Comparison of ENCODE assay signal across 20 cellular contexts in the genomic region with DNA sequence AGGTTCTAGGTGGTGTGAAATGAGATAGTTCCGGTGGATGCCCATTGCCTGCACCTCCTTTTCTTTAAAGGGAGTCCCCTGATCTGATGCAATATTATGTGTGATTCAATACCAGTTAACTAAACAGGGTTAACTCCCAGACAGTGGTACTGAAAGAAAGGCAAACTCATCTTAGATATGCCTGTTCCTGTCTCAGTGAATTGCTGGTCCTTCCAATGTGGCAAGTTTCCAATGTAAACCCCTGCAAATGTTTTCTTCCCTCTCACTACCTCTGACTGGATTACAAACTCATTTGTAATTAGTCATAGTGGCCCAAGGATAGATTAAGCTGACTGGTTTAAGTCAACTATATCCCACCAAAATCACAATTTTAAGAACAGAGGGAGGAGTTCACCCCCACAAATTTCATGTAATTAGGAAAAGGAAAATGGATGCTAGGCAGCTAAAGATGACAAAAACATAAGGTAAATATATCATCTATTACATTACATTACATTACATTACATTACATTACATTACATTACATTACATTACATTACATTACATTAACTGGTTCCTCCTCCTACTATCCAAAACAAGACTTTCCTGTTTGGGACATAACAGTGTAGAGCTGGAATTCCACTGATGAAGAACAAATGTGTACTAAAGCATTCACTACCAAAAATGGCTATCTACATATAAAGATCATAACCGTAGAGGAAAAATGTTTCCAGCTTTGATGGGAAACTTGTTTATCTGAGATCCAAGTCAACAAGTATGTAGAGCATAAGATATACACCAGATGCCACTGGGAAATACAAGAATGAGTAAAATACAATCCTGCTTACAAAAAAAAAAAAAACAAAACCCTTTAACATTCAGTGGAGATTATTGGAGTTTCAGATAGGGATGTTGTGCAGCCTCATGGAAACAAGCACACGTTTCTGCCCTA.
DNase-seq lines count a peak whose midpoint lies in the region; ATAC-seq, FAIRE-seq and TF ChIP-seq lines count a peak whose summit lies in the region.
"Had no signal": no experiment of that assay in that cellular context is flagged by ENCODE, and none has a peak within 500 bp of the region (broad histone marks: within the 10 kb centered on the region; RNA-seq: fewer than 3 reads in every experiment).

No MANE protein-coding gene starts in this region.

- in situ Hi-C loops in G401 (cut with HindIII; ENCODE audit: low sequenced_read_pairs): no loop called here

- no peak overlapping the region for H3K4me2 ChIP-seq in astrocyte (ENCODE audit: low read length)

- H3K4me1 ChIP-seq in astrocyte (ENCODE audit: insufficient read depth, low read length): peaks cover 6% of the 10 kb centered on the region
- H3K4me1 ChIP-seq: BE2C had no signal

- no peak for TF ChIP-seq CTCF in astrocyte (IDR thresholded peaks at IDR 0.05; ENCODE audit: insufficient read depth, low read depth, low read length)
- no peak for TF ChIP-seq CTCF in fibroblast of pulmonary artery (IDR thresholded peaks at IDR 0.05; ENCODE audit: low read length, missing control alignments)
- no peak for TF ChIP-seq CTCF in retinal pigment epithelial cell (conservative IDR thresholded peaks at IDR 0.05; ENCODE audit: low read depth, low read length)

- H3K27ac Mint-ChIP-seq in astrocyte (ENCODE audit: unreplicated experiment): no peak overlapping the region
- H3K27ac Mint-ChIP-seq: activated naive CD8-positive, alpha-beta T cell; stimulated activated effector memory CD8-positive, alpha-beta T cell treated with anti-CD3 and anti-CD28 coated beads, Interleukin-12 subunit alpha, Interleukin-12 subunit beta, amount 100 ng/mL, for 72 hours had no signal

- DNase-seq in LHCN-M2 (ENCODE audit: low read depth) (peak; percentile 22), astrocyte (ENCODE audit: low read depth) (peak; percentile 50), fibroblast of pulmonary artery (ENCODE audit: low read depth) (peak; percentile 56), retinal pigment epithelial cell (ENCODE audit: low read depth) (peak; percentile 52), dermis blood vessel endothelial cell (no peak), G401 (ENCODE audit: low spot score) (no peak)
- DNase-seq: activated T-cell treated with anti-CD3 and anti-CD28 coated beads, Interleukin-2, amount 50 U/mL, for 1 hour; BE2C; DMS 273 treated with DMSO at 0.1 percent for 48 hours; erythroblast; Kasumi-1; NCI-H1417 treated with DMSO at 0.1 percent for 48 hours; NCI-H446; tibial artery had no signal

- FAIRE-seq in astrocyte (lab: Jason Lieb, UNC): no peak
- FAIRE-seq: TTC549 had no signal

- H3K36me3 Mint-ChIP-seq in astrocyte (ENCODE audit: low read depth, unreplicated experiment): no peaks in the 10 kb centered on the region
- H3K36me3 Mint-ChIP-seq: activated naive CD8-positive, alpha-beta T cell; stimulated activated effector memory CD8-positive, alpha-beta T cell treated with anti-CD3 and anti-CD28 coated beads, Interleukin-12 subunit alpha, Interleukin-12 subunit beta, amount 100 ng/mL, for 72 hours had no signal

- no peaks in the 10 kb centered on the region for H4K20me1 ChIP-seq in astrocyte (ENCODE audit: insufficient read depth, low read length)

- H3K4me3 Mint-ChIP-seq in astrocyte (ENCODE audit: unreplicated experiment): no peak overlapping the region
- H3K4me3 Mint-ChIP-seq: activated naive CD8-positive, alpha-beta T cell; stimulated activated effector memory CD8-positive, alpha-beta T cell treated with anti-CD3 and anti-CD28 coated beads, Interleukin-12 subunit alpha, Interleukin-12 subunit beta, amount 100 ng/mL, for 72 hours had no signal

- peaks cover 4% of the 10 kb centered on the region for H3K4me1 Mint-ChIP-seq in astrocyte (ENCODE audit: low read depth, unreplicated experiment)
- H3K4me1 Mint-ChIP-seq: stimulated activated effector memory CD8-positive, alpha-beta T cell treated with anti-CD3 and anti-CD28 coated beads, Interleukin-12 subunit alpha, Interleukin-12 subunit beta, amount 100 ng/mL, for 72 hours had no signal

- no peaks in the 10 kb centered on the region for H3K79me2 ChIP-seq in astrocyte (ENCODE audit: insufficient read depth, low read length)

- no peak overlapping the region for H3K9ac ChIP-seq in astrocyte (ENCODE audit: low read length)

- no peak overlapping the region for H2AFZ ChIP-seq in astrocyte (ENCODE audit: low read depth, low read length)

- H3K36me3 ChIP-seq in astrocyte (ENCODE audit: insufficient read depth, low read length): no peaks in the 10 kb centered on the region
- H3K36me3 ChIP-seq: BE2C, tibial artery had no signal

- no peak overlapping the region for H3K4me3 ChIP-seq in astrocyte (ENCODE audit: insufficient read depth, low read depth, low read length)
- H3K4me3 ChIP-seq in fibroblast of pulmonary artery (replicated peaks; ENCODE audit: low read depth, low read length): no peak overlapping the region
- H3K4me3 ChIP-seq in retinal pigment epithelial cell (ENCODE audit: low read length): no peak overlapping the region
- H3K4me3 ChIP-seq: tibial artery had no signal

- TF ChIP-seq POLR2A in GM18505 (IDR thresholded peaks at IDR 0.05; ENCODE audit: borderline replicate concordance, extremely low read depth, insufficient read depth, insufficient read length): no peak

- H3K9me3 ChIP-seq in astrocyte (ENCODE audit: insufficient read depth, low read depth, low read length): no peaks in the 10 kb centered on the region
- H3K9me3 ChIP-seq: BE2C, tibial artery had no signal

- H3K9me3 Mint-ChIP-seq in astrocyte (ENCODE audit: unreplicated experiment): no peaks in the 10 kb centered on the region
- H3K9me3 Mint-ChIP-seq: stimulated activated effector memory CD8-positive, alpha-beta T cell treated with anti-CD3 and anti-CD28 coated beads, Interleukin-12 subunit alpha, Interleukin-12 subunit beta, amount 100 ng/mL, for 72 hours had no signal

- no peak for ATAC-seq in GM18505 (IDR thresholded peaks at IDR 0.05; ENCODE audit: unreplicated experiment)
- ATAC-seq: HCT116; left lobe of liver; stimulated activated effector memory CD8-positive, alpha-beta T cell treated with anti-CD3 and anti-CD28 coated beads, Interleukin-12 subunit alpha, Interleukin-12 subunit beta, amount 100 ng/mL, for 72 hours had no signal

- H3K27me3 Mint-ChIP-seq in astrocyte (ENCODE audit: low read depth, unreplicated experiment): no peaks in the 10 kb centered on the region

- no peaks in the 10 kb centered on the region for H3K27me3 ChIP-seq in astrocyte (ENCODE audit: insufficient read depth, low read length)
- H3K27me3 ChIP-seq: BE2C, tibial artery had no signal

- H3K27ac ChIP-seq in astrocyte (ENCODE audit: low read depth, low read length): no peak overlapping the region
- H3K27ac ChIP-seq: tibial artery had no signal

Comparison
In these comparisons a context has a peak if more than half of its experiments do, and no peak if none do; other contexts are left out.
1. DNase-seq: peak in LHCN-M2 (single experiment), astrocyte (single experiment), fibroblast of pulmonary artery (single experiment) and retinal pigment epithelial cell (single experiment); none in dermis blood vessel endothelial cell (single experiment) and G401 (single experiment).